ENCODE assay signal across 8 cellular contexts in the genomic region with DNA sequence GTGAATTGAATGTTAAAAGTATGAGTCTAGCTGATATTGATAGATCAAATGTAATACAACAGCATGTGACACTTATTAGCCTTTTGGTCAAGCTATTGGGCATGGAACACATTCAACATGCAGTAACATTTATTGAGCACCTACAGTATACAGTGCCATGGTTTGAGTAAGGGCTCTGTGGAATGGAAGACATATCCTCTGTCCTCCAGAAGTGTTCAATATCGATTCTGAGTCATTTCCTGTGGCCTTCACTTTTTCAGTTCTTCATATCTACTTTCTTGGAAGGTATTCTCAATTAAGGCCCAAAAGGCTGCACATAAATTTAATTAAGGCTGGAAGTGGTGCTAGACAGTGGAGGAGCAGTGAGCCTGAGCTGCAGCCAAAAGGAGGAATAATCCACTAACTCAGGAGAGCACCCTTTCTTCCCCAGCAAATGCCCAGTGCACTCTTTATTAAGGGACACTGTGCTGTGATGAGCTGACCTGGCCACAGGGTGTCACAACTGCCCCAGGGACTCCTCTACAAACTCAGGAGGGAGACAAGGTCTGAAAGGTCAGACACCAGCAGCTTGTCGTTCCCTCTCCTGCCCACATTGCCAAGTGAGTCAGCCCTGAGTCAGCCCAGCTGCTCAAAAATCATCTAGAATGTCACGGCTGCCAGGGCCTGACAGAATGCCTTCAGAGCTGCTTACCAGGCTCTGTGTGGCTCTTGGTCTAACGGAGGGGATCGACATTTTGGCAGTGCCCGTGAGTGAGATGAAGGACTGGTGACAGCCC.
DNase-seq lines count a peak whose midpoint lies in the region; ATAC-seq, FAIRE-seq and TF ChIP-seq lines count a peak whose summit lies in the region.

No MANE protein-coding gene starts in this region.

- H3K4me3 Mint-ChIP-seq in progenitor cell of endocrine pancreas (ENCODE audit: low read depth): no peak overlapping the region

- TF ChIP-seq CTCF in AG09309 (IDR thresholded peaks at IDR 0.05; ENCODE audit: control insufficient read depth, insufficient read depth, low read depth, low read length, missing control alignments) (peak; percentile 43), progenitor cell of endocrine pancreas (IDR thresholded peaks at IDR 0.05; ENCODE audit: unreplicated experiment) (peak; percentile 65)

- H3K4me3 ChIP-seq in AG09309 (ENCODE audit: control insufficient read depth, low read depth, low read length): no peak overlapping the region

- H3K27ac Mint-ChIP-seq in progenitor cell of endocrine pancreas: no peak overlapping the region

- ATAC-seq in HG02759 (IDR thresholded peaks at IDR 0.05; ENCODE audit: unreplicated experiment) (peak; percentile 68), HG02970 (IDR thresholded peaks at IDR 0.05; ENCODE audit: low FRiP score, unreplicated experiment) (no peak)

- FAIRE-seq in RCC 7860 (lab: Jason Lieb, UNC): peak; percentile 91
- peak; percentile 95 for FAIRE-seq in urothelium cell line (lab: Jason Lieb, UNC)

- peak; percentile 33 for DNase-seq in AG09309 (ENCODE audit: low read depth)
- DNase-seq in RCC 7860 (ENCODE audit: low spot score): peak; percentile 90
- DNase-seq in activated T-helper 1 cell treated with anti-CD3 and anti-CD28 coated beads, Interleukin-2, amount 50 U/mL, for 16 hours (ENCODE audit: low read depth in 1 of 2, low spot score in 1 of 2): peak; percentile 17 to 50
- DNase-seq in globus pallidus (ENCODE audit: low spot score): peak; percentile 6
- peak; percentile 19 for DNase-seq in progenitor cell of endocrine pancreas (ENCODE audit: low spot score, unreplicated experiment)
- peak; percentile 91 for DNase-seq in urothelium cell line (ENCODE audit: low spot score)

- no peaks in the 10 kb centered on the region for H3K36me3 Mint-ChIP-seq in progenitor cell of endocrine pancreas (ENCODE audit: insufficient read depth)

- H3K27me3 Mint-ChIP-seq in progenitor cell of endocrine pancreas: peaks cover 22% of the 10 kb centered on the region

- no peaks in the 10 kb centered on the region for H3K9me3 Mint-ChIP-seq in progenitor cell of endocrine pancreas (ENCODE audit: low read depth)

- H3K4me1 Mint-ChIP-seq in progenitor cell of endocrine pancreas (ENCODE audit: low read depth): peaks cover 11% of the 10 kb centered on the region

Comparison
In these comparisons a context has a peak if more than half of its experiments do, and no peak if none do; other contexts are left out.
1. DNase-seq: peak in every context shown above with its lines; median percentile 91 in urothelium cell line; 90 in RCC 7860; 34 in activated T-helper 1 cell treated with anti-CD3 and anti-CD28 coated beads, Interleukin-2, amount 50 U/mL, for 16 hours; 33 in AG09309; 19 in progenitor cell of endocrine pancreas; 6 in globus pallidus.